8 cellular contexts compared by ENCODE assay signal in the genomic region with DNA sequence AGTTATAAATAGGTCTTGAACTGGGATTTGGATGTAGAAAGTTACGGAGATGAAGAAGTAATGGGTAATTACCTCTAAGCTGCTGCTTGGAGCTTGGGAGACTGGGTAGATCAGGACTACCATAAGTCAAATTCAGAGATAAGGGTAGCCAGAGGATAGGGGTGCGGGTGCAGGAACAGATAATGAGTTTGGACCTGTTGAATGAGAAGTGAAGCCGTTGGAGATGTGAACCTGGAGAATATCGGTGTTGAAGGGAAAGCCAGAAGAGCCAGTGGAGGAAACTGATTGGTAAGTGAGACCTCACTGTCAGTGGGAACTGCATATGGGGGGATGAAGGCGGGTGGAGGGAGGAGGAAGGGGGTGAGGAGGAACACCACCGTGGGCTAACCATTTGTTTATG. TPM values are rescaled to one million over a fixed set of nuclear protein-coding genes. Genes with fewer than 3 reads are reported as not detected.
A peak's percentile ranks its signal among the peaks of the same experiment; 100 is the strongest.
DNase-seq lines count a peak whose midpoint lies in the region; ATAC-seq, FAIRE-seq and TF ChIP-seq lines count a peak whose summit lies in the region.

No MANE protein-coding gene starts in this region.

- 39% methylated on average over 4 of the region's 6 CpGs; no CpG with 5 or more reads in 1 of the 2 experiments for WGBS in H1 (ENCODE audit: extremely low coverage in 1 of 2, insufficient coverage in 1 of 2, insufficient read length in 1 of 2, insufficient replicate concordance in 2 of 2, low coverage in 1 of 2, low lambda C conversion rate in 2 of 2, missing lambda C conversion rate in 1 of 2), 2 experiments

- no peak for TF ChIP-seq RAD21 in H1 (IDR thresholded peaks at IDR 0.05 in 1 of 2, conservative IDR thresholded peaks at IDR 0.05 in 1 of 2; ENCODE audit: low read depth in 2 of 2, low read length in 2 of 2)

- no peak overlapping the region for H3K56ac ChIP-seq in H1 (replicated peaks; ENCODE audit: insufficient read length, low read depth, low read length)

- H3K27me3 Mint-ChIP-seq in osteocyte (ENCODE audit: unreplicated experiment) = no peaks in the 10 kb centered on the region

- H3K9me3 ChIP-seq in DND-41 (ENCODE audit: insufficient read depth, low read length, severe bottlenecking) (no peaks in the 10 kb centered on the region), H1 (ENCODE audit: insufficient read depth in 2 of 2, low read depth in 1 of 2, low read length in 1 of 2) (no peaks in the 10 kb centered on the region)

- no peaks in the 10 kb centered on the region for H3K36me3 Mint-ChIP-seq in osteocyte (ENCODE audit: unreplicated experiment)

- CTCF ChIA-PET in H1 (lab: Charles Lee; ENCODE audit: partially characterized antibody) = no interaction called here

- H3K4me2 ChIP-seq in DND-41 (ENCODE audit: insufficient read depth, low read length) = peak overlapping the region; percentile 85
- H3K4me2 ChIP-seq in H1 (ENCODE audit: insufficient read depth in 1 of 2, low read depth in 2 of 2, low read length in 2 of 2) = peak overlapping the region; percentile 82 to 95

- H4K5ac ChIP-seq in H1 (ENCODE audit: insufficient read length, low read depth, low read length) = no peak overlapping the region

- in situ Hi-C loops in KBM-7 (cut with MboI; ENCODE audit: low pct_unique_long_range_greater_than_20kb, low sequenced_read_pairs) = no loop called here

- H3K9ac ChIP-seq in DND-41 (ENCODE audit: low read depth, low read length) = peak overlapping the region; percentile 57
- peak overlapping the region in 1 of 4 experiments; percentile 78; a peak in 4 of 7 replicates for H3K9ac ChIP-seq in H1 (replicated peaks in 1 of 4; ENCODE audit: extremely low read depth in 1 of 4, low read depth in 3 of 4, low read length in 3 of 4)

- no peak overlapping the region for H3K18ac ChIP-seq in H1 (ENCODE audit: extremely low read depth, low read length)

- H4K8ac ChIP-seq in H1 (ENCODE audit: extremely low read depth, insufficient read depth, low read length) = no peak overlapping the region

- peaks cover 2% of the 10 kb centered on the region for H3K4me1 Mint-ChIP-seq in osteocyte (ENCODE audit: unreplicated experiment)

- H3K4ac ChIP-seq in H1 (replicated peaks; ENCODE audit: insufficient read length, low read depth, low read length) = no peak overlapping the region

- H2BK12ac ChIP-seq in H1 (ENCODE audit: low read depth, low read length) = no peak overlapping the region

- no peak for TF ChIP-seq EP300 in H1 (IDR thresholded peaks at IDR 0.05; ENCODE audit: borderline replicate concordance in 1 of 2, low read depth in 2 of 2, low read length in 2 of 2)

- no peak overlapping the region for H2AK5ac ChIP-seq in H1 (ENCODE audit: low read depth, low read length)

- no peak for FAIRE-seq in H1 (lab: Jason Lieb, UNC)

- H3K79me2 ChIP-seq in DND-41 (ENCODE audit: insufficient read depth, low read length) = peaks cover 9% of the 10 kb centered on the region
- peaks cover 0 to 8% of the 10 kb centered on the region in 2 experiments; a peak in 2 of 4 replicates for H3K79me2 ChIP-seq in H1 (ENCODE audit: control insufficient read depth in 1 of 2, insufficient read depth in 2 of 2, low read length in 2 of 2)

- ATAC-seq in DND-41 (ENCODE audit: insufficient read depth, low read depth) = no peak
- ATAC-seq in HG02642 (IDR thresholded peaks at IDR 0.05; ENCODE audit: poor library complexity, unreplicated experiment) = no peak

- H3K4me3 Mint-ChIP-seq in osteocyte (ENCODE audit: unreplicated experiment) = peak overlapping the region; percentile 88

- no peak overlapping the region for H3K14ac ChIP-seq in H1 (ENCODE audit: insufficient read length)

- TF ChIP-seq POLR2A in NB4 (IDR thresholded peaks at IDR 0.05; ENCODE audit: extremely low read depth, insufficient read length) (no peak), H1 (IDR thresholded peaks at IDR 0.05; ENCODE audit: control extremely low read depth in 1 of 2, low read depth in 2 of 2, low read length in 2 of 2) (no peak)

- H2BK20ac ChIP-seq in H1 (ENCODE audit: low read length) = no peak overlapping the region

- POLR2A ChIA-PET in H1 (lab: Charles Lee; ENCODE audit: partially characterized antibody) = no interaction called here

- peak overlapping the region; percentile 33 to 61; a peak in 3 of 4 replicates for H3K4me3 ChIP-seq in DND-41 (ENCODE audit: low read depth in 1 of 2, low read length in 2 of 2)
- H3K4me3 ChIP-seq in NB4 (ENCODE audit: low read depth, low read length) = peak overlapping the region; percentile 70
- peak overlapping the region; percentile 43 to 78 (median 62) for H3K4me3 ChIP-seq in H1 (ENCODE audit: extremely low read depth in 1 of 4, insufficient read depth in 2 of 4, low read depth in 3 of 4, low read length in 4 of 4)

- no peak overlapping the region for H4K91ac ChIP-seq in H1 (replicated peaks; ENCODE audit: insufficient read length, low read length)

- H2AFZ ChIP-seq in DND-41 (ENCODE audit: low read depth, low read length) (peak overlapping the region; percentile 83), H1 (ENCODE audit: low read length) (0 out of 2 replicates have a peak overlapping the region, but pooled peaks have one; percentile 95)

- H2BK120ac ChIP-seq in H1 (replicated peaks; ENCODE audit: low read depth, low read length) = no peak overlapping the region

- DNase-seq in DND-41 (no peak), NB4 (ENCODE audit: low read depth) (no peak), H1 (ENCODE audit: low read depth in 1 of 2, low spot score in 2 of 2) (no peak), osteocyte (ENCODE audit: extremely low spot score, unreplicated experiment) (no peak), NOMO-1 (lab: John Stamatoyannopoulos, UW; ENCODE audit: unreplicated experiment in 2 of 2) (no peak), KBM-7 (no peak)
- no peak for DNase-seq in stimulated activated CD4-positive, alpha-beta T cell treated with anti-CD3 and anti-CD28 coated beads, Interleukin-1b, Interleukin-23, amount 100 ng/mL, for 48 hours

- TF ChIP-seq CTCF in DND-41 (IDR thresholded peaks at IDR 0.05; ENCODE audit: borderline replicate concordance, extremely low read depth, low read length, poor library complexity, severe bottlenecking) (no peak), NB4 (IDR thresholded peaks at IDR 0.05; ENCODE audit: low read depth, low read length) (no peak), H1 (IDR thresholded peaks at IDR 0.05; ENCODE audit: control extremely low read depth in 1 of 3, insufficient read depth in 1 of 3, low read depth in 1 of 3, low read length in 3 of 3) (no peak), osteocyte (IDR thresholded peaks at IDR 0.05) (no peak)

- H3K9me3 Mint-ChIP-seq in osteocyte (ENCODE audit: unreplicated experiment) = no peaks in the 10 kb centered on the region

- peaks cover 40% of the 10 kb centered on the region for H3K4me1 ChIP-seq in DND-41 (ENCODE audit: insufficient read depth, low read length)
- H3K4me1 ChIP-seq in H1 (replicated peaks in 1 of 4; ENCODE audit: control insufficient read depth in 3 of 4, insufficient read depth in 4 of 4, low read length in 3 of 4) = peaks cover 4 to 11% (median 10%) of the 10 kb centered on the region in 4 experiments

- H4K20me1 ChIP-seq in DND-41 (ENCODE audit: insufficient read depth, low read length) = no peaks in the 10 kb centered on the region
- peaks cover 0 to 2% of the 10 kb centered on the region in 2 experiments for H4K20me1 ChIP-seq in H1 (replicated peaks in 1 of 2; ENCODE audit: control insufficient read depth in 1 of 2, insufficient read depth in 2 of 2, low read length in 2 of 2)

- no peak overlapping the region for H3K23ac ChIP-seq in H1 (ENCODE audit: insufficient read length)

- no peak overlapping the region for H2BK5ac ChIP-seq in H1 (ENCODE audit: low read depth, low read length)

- H3K27ac ChIP-seq in DND-41 (ENCODE audit: low read length) (peak overlapping the region; percentile 77), H1 (ENCODE audit: low read depth, low read length) (no peak overlapping the region)

- H3K27me3 ChIP-seq in DND-41 (ENCODE audit: insufficient read depth, low read length, poor library complexity) = no peaks in the 10 kb centered on the region
- no peaks in the 10 kb centered on the region for H3K27me3 ChIP-seq in H1 (replicated peaks in 1 of 4; ENCODE audit: control insufficient read depth in 3 of 4, extremely low read depth in 1 of 4, insufficient read depth in 3 of 4, low read length in 3 of 4)

- H3K23me2 ChIP-seq in H1 (ENCODE audit: low read depth, low read length) = peaks cover 8% of the 10 kb centered on the region

- H3K27ac Mint-ChIP-seq in osteocyte (ENCODE audit: unreplicated experiment) = no peak overlapping the region

- H2BK15ac ChIP-seq in H1 (ENCODE audit: low read length) = no peak overlapping the region

- no peaks in the 10 kb centered on the region; the same call in 1 of the 2 replicates for H3K79me1 ChIP-seq in H1 (ENCODE audit: low read depth, low read length)

- H3K36me3 ChIP-seq in DND-41 (ENCODE audit: insufficient read depth, low read length) (no peaks in the 10 kb centered on the region), H1 (ENCODE audit: control insufficient read depth in 2 of 4, insufficient read depth in 4 of 4, low read length in 3 of 4) (no peaks in the 10 kb centered on the region)

RNA-seq across cellular contexts. Expression of a gene that starts 0.6 kb away (rescaled TPM):
- total RNA-seq in H1 (2021; fragmentation: NEBNext Ultra II Directional; extraction: Animal tissue kit (Norgen Biotek cat#: 25700)) = 54.8 and 57.4 TPM in 2 replicates
- 12.3 and 26.6 TPM in 2 replicates for polyA plus RNA-seq in H1 (2011; rRNA removed)
- 17.4 TPM for polyA plus RNA-seq in H1 (2011; cell fraction: cytosol; rRNA removed)
- polyA plus RNA-seq in H1 (2011; cell fraction: nucleus; rRNA removed) = 21.5 TPM
- 14.5 to 18.1 TPM (median 17.3 TPM) in 4 replicates for polyA plus RNA-seq in H1 (2012, experiment 1 of 2)
- polyA plus RNA-seq in H1 (2012, experiment 2 of 2) = 14.6 TPM
- 13.7 TPM for polyA plus RNA-seq in H1 (2013, experiment 1 of 2)
- 13.6 TPM for polyA plus RNA-seq in H1 (2013, experiment 2 of 2)
- 4.8 and 9.1 TPM in 2 replicates for polyA minus RNA-seq in H1 (2011; rRNA and poly(A)+ RNA removed)
- polyA minus RNA-seq in H1 (2011; cell fraction: cytosol; rRNA and poly(A)+ RNA removed) = 8.3 TPM
- polyA minus RNA-seq in H1 (2011; cell fraction: nucleus; rRNA and poly(A)+ RNA removed) = 3.6 TPM
- total RNA-seq in osteocyte = 17.1 and 23.3 TPM in 2 replicates

RNA-seq across cellular contexts. Expression of a gene that starts 11.5 kb away (rescaled TPM):
- total RNA-seq in H1 (2021; fragmentation: NEBNext Ultra II Directional; extraction: Animal tissue kit (Norgen Biotek cat#: 25700)) = not detected in 2 replicates
- not detected in 2 replicates for polyA plus RNA-seq in H1 (2011; rRNA removed)
- polyA plus RNA-seq in H1 (2011; cell fraction: cytosol; rRNA removed) = not detected
- not detected for polyA plus RNA-seq in H1 (2011; cell fraction: nucleus; rRNA removed)
- not detected in 4 replicates for polyA plus RNA-seq in H1 (2012, experiment 1 of 2)
- not detected for polyA plus RNA-seq in H1 (2012, experiment 2 of 2)
- polyA plus RNA-seq in H1 (2013, experiment 1 of 2) = not detected
- polyA plus RNA-seq in H1 (2013, experiment 2 of 2) = not detected
- not detected in 2 replicates for polyA minus RNA-seq in H1 (2011; rRNA and poly(A)+ RNA removed)
- polyA minus RNA-seq in H1 (2011; cell fraction: cytosol; rRNA and poly(A)+ RNA removed) = not detected
- polyA minus RNA-seq in H1 (2011; cell fraction: nucleus; rRNA and poly(A)+ RNA removed) = not detected
- total RNA-seq in osteocyte = not detected in 2 replicates

RNA-seq across cellular contexts. Expression of a gene that starts 16.3 kb away (rescaled TPM):
- total RNA-seq in H1 (2021; fragmentation: NEBNext Ultra II Directional; extraction: Animal tissue kit (Norgen Biotek cat#: 25700)) = not detected in 2 replicates
- not detected in 2 replicates for polyA plus RNA-seq in H1 (2011; rRNA removed)
- polyA plus RNA-seq in H1 (2011; cell fraction: cytosol; rRNA removed) = 0.14 TPM
- polyA plus RNA-seq in H1 (2011; cell fraction: nucleus; rRNA removed) = not detected
- polyA plus RNA-seq in H1 (2012, experiment 1 of 2) = 0.10 to 0.27 TPM (median 0.19 TPM) in 3 of 4 replicates, not detected in the other
- polyA plus RNA-seq in H1 (2012, experiment 2 of 2) = 0.08 TPM
- polyA plus RNA-seq in H1 (2013, experiment 1 of 2) = 0.04 TPM
- polyA plus RNA-seq in H1 (2013, experiment 2 of 2) = 0.07 TPM
- not detected in 2 replicates for polyA minus RNA-seq in H1 (2011; rRNA and poly(A)+ RNA removed)
- not detected for polyA minus RNA-seq in H1 (2011; cell fraction: cytosol; rRNA and poly(A)+ RNA removed)
- polyA minus RNA-seq in H1 (2011; cell fraction: nucleus; rRNA and poly(A)+ RNA removed) = not detected
- total RNA-seq in osteocyte = not detected in 2 replicates

RNA-seq across cellular contexts. Expression of a gene that starts 23.4 kb away (rescaled TPM):
- total RNA-seq in H1 (2021; fragmentation: NEBNext Ultra II Directional; extraction: Animal tissue kit (Norgen Biotek cat#: 25700)) = 43.5 and 48.9 TPM in 2 replicates
- polyA plus RNA-seq in H1 (2011; rRNA removed) = 19.4 and 28.4 TPM in 2 replicates
- polyA plus RNA-seq in H1 (2011; cell fraction: cytosol; rRNA removed) = 11.5 TPM
- polyA plus RNA-seq in H1 (2011; cell fraction: nucleus; rRNA removed) = 69.5 TPM
- 20.6 to 34.2 TPM (median 30.5 TPM) in 4 replicates for polyA plus RNA-seq in H1 (2012, experiment 1 of 2)
- polyA plus RNA-seq in H1 (2012, experiment 2 of 2) = 11.0 TPM
- polyA plus RNA-seq in H1 (2013, experiment 1 of 2) = 12.7 TPM
- 11.7 TPM for polyA plus RNA-seq in H1 (2013, experiment 2 of 2)
- polyA minus RNA-seq in H1 (2011; rRNA and poly(A)+ RNA removed) = 85.2 and 106 TPM in 2 replicates
- 58.1 TPM for polyA minus RNA-seq in H1 (2011; cell fraction: cytosol; rRNA and poly(A)+ RNA removed)
- polyA minus RNA-seq in H1 (2011; cell fraction: nucleus; rRNA and poly(A)+ RNA removed) = 69.9 TPM
- 50.3 and 58.5 TPM in 2 replicates for total RNA-seq in osteocyte

RNA-seq across cellular contexts. Expression of a gene that starts 26.9 kb away (rescaled TPM):
- 74.2 and 81.2 TPM in 2 replicates for total RNA-seq in H1 (2021; fragmentation: NEBNext Ultra II Directional; extraction: Animal tissue kit (Norgen Biotek cat#: 25700))
- polyA plus RNA-seq in H1 (2011; rRNA removed) = 65.3 and 72.1 TPM in 2 replicates
- 56.7 TPM for polyA plus RNA-seq in H1 (2011; cell fraction: cytosol; rRNA removed)
- 42.4 TPM for polyA plus RNA-seq in H1 (2011; cell fraction: nucleus; rRNA removed)
- 51.3 to 66.0 TPM (median 58.8 TPM) in 4 replicates for polyA plus RNA-seq in H1 (2012, experiment 1 of 2)
- 69.5 TPM for polyA plus RNA-seq in H1 (2012, experiment 2 of 2)
- 63.2 TPM for polyA plus RNA-seq in H1 (2013, experiment 1 of 2)
- 59.0 TPM for polyA plus RNA-seq in H1 (2013, experiment 2 of 2)
- polyA minus RNA-seq in H1 (2011; rRNA and poly(A)+ RNA removed) = 71.1 and 84.9 TPM in 2 replicates
- 38.3 TPM for polyA minus RNA-seq in H1 (2011; cell fraction: cytosol; rRNA and poly(A)+ RNA removed)
- polyA minus RNA-seq in H1 (2011; cell fraction: nucleus; rRNA and poly(A)+ RNA removed) = 26.1 TPM
- total RNA-seq in osteocyte = 64.0 and 68.8 TPM in 2 replicates
